8 cellular contexts compared by ENCODE assay signal in genomic region chr4:152535236-152535902, GRCh38. TPM values are rescaled to one million over a fixed set of nuclear protein-coding genes. Genes with fewer than 3 reads are reported as not detected.
DNase-seq lines count a peak whose midpoint lies in the region; ATAC-seq, FAIRE-seq and TF ChIP-seq lines count a peak whose summit lies in the region.

No MANE protein-coding gene starts in this region.

- peaks cover 2% of the 10 kb centered on the region for H3K9me3 Mint-ChIP-seq in activated CD4-positive, alpha-beta memory T cell treated with anti-CD3 and anti-CD28 coated beads for 36 hours

- H3K4me3 Mint-ChIP-seq in activated CD4-positive, alpha-beta memory T cell treated with anti-CD3 and anti-CD28 coated beads for 36 hours: peak overlapping the region; percentile 95

- no peaks in the 10 kb centered on the region for H3K36me3 ChIP-seq in pancreas

- peak overlapping the region; percentile 96 for H3K4me3 ChIP-seq in fibroblast of pulmonary artery (replicated peaks; ENCODE audit: low read depth, low read length)
- peak overlapping the region; percentile 87 to 100 (median 99) for H3K4me3 ChIP-seq in pancreas

- peaks cover 9 to 36% (median 19%) of the 10 kb centered on the region in 3 donors for H3K4me1 ChIP-seq in pancreas

- H3K27me3 ChIP-seq in pancreas: no peaks in the 10 kb centered on the region

- peak; percentile 4 for DNase-seq in AG08395 (ENCODE audit: low spot score)
- peak; percentile 32 for DNase-seq in activated CD4-positive, alpha-beta memory T cell treated with anti-CD3 and anti-CD28 coated beads for 36 hours
- no peak for DNase-seq in fibroblast of pulmonary artery (ENCODE audit: low read depth)
- peak in 3 of 6 donors; percentile 42 to 78 (median 45) for DNase-seq in pancreas
- DNase-seq in UCSD-AML1 (lab: John Stamatoyannopoulos, UW; ENCODE audit: unreplicated experiment): no peak
- DNase-seq in amniotic stem cell (lab: John Stamatoyannopoulos, UW): no peak

- peaks cover 29% of the 10 kb centered on the region for H3K36me3 Mint-ChIP-seq in activated CD4-positive, alpha-beta memory T cell treated with anti-CD3 and anti-CD28 coated beads for 36 hours

- CTCF ChIA-PET in activated CD4-positive, alpha-beta memory T cell treated with anti-CD3 and anti-CD28 coated beads for 36 hours (lab: Charles Lee): interaction anchor here (0.8 to 2.6 kb wide), 7 partner anchors 10 to 244 kb away, joined by 3 to 14 read pairs (median 5); partner anchors contain the start of genes ARFIP1 and TIGD4

- WGBS in pancreas, 2 donors: 1 to 2% methylated on average over 36 to 70 of the region's 70 CpGs

- ATAC-seq in GM19043 (IDR thresholded peaks at IDR 0.05; ENCODE audit: low read depth, unreplicated experiment): peak; percentile 2
- ATAC-seq in HG03354 (IDR thresholded peaks at IDR 0.05; ENCODE audit: poor library complexity, severe bottlenecking, unreplicated experiment): peak; percentile 23
- ATAC-seq in pancreas: peak; percentile 22 to 54 (median 34)

- peak overlapping the region; percentile 89 to 96 (median 91) for H3K27ac ChIP-seq in pancreas

- no peaks in the 10 kb centered on the region for H3K9me3 ChIP-seq in pancreas

- peak overlapping the region; percentile 99 for H3K27ac Mint-ChIP-seq in activated CD4-positive, alpha-beta memory T cell treated with anti-CD3 and anti-CD28 coated beads for 36 hours

- POLR2A ChIA-PET in activated CD4-positive, alpha-beta memory T cell treated with anti-CD3 and anti-CD28 coated beads for 36 hours (lab: Charles Lee): interaction anchor here (0.9 to 4.7 kb wide), 13 partner anchors 8 to 435 kb away, joined by 3 to 81 read pairs (median 3); partner anchors contain the start of genes TIGD4 and TMEM154

- intact Hi-C loops in activated CD4-positive, alpha-beta memory T cell treated with anti-CD3 and anti-CD28 coated beads for 36 hours (cut with micrococcal nuclease): loop anchor here (5.0 to 10.0 kb wide), 3 partner anchors 247 to 959 kb away; no protein-coding TSS in a partner anchor
- intact Hi-C loops in pancreas (cut with DNase I): no loop called here

- TF ChIP-seq CTCF in fibroblast of pulmonary artery (IDR thresholded peaks at IDR 0.05; ENCODE audit: low read length, missing control alignments) (no peak), pancreas (IDR thresholded peaks at IDR 0.05) (no peak)

- no peak for FAIRE-seq in pancreas (lab: Jason Lieb, UNC)

- no peaks in the 10 kb centered on the region for H3K27me3 Mint-ChIP-seq in activated CD4-positive, alpha-beta memory T cell treated with anti-CD3 and anti-CD28 coated beads for 36 hours

- H3K4me1 Mint-ChIP-seq in activated CD4-positive, alpha-beta memory T cell treated with anti-CD3 and anti-CD28 coated beads for 36 hours (ENCODE audit: low read depth): peaks cover 63% of the 10 kb centered on the region

RNA-seq across cellular contexts. Expression of gene FBXW7, which starts 0.5 kb away (rescaled TPM):
- total RNA-seq in activated CD4-positive, alpha-beta memory T cell treated with anti-CD3 and anti-CD28 coated beads for 36 hours: 10 to 100 TPM; 35.8 to 37.8 TPM
- 10 to 100 TPM; 11.8 to 30.1 (median 20.5) TPM for total RNA-seq in pancreas
- polyA plus RNA-seq in pancreas: 10 to 100 TPM; 10.1 to 18.1 TPM

Comparison
In these comparisons a context has a peak if more than half of its experiments do, and no peak if none do; other contexts are left out.
1. DNase-seq: peak in AG08395 (single experiment) and activated CD4-positive, alpha-beta memory T cell treated with anti-CD3 and anti-CD28 coated beads for 36 hours (single experiment); none in fibroblast of pulmonary artery (single experiment), UCSD-AML1 (single experiment) and amniotic stem cell (single experiment).
2. Peak in every context shown above with its lines, with median percentiles within 50 percentile points of each other: ATAC-seq.